In genomic region chrX:53440631-53441517, GRCh38 we compare ENCODE assay signal across 1 cellular context.
A peak's percentile ranks its signal among the peaks of the same experiment; 100 is the strongest.
TF ChIP-seq lines count a peak whose summit lies in the region.

No MANE protein-coding gene starts in this region.

TF ChIP-seq in A549, 52 proteins besides CTCF, POLR2A, EP300 and RAD21 (continued from another document):
- no peak for TF ChIP-seq ELK1 (IDR thresholded peaks at IDR 0.05; ENCODE audit: low read depth, low read length)
- no peak for TF ChIP-seq POLR2AphosphoS2 (conservative IDR thresholded peaks at IDR 0.05; ENCODE audit: low read length)
- no peak for TF ChIP-seq TP53 (CRISPR knock-in tag; IDR thresholded peaks at IDR 0.05)
- TF ChIP-seq CEBPB (IDR thresholded peaks at IDR 0.05), result peak; percentile 87 to 94
- no peak for TF ChIP-seq RFX5 (IDR thresholded peaks at IDR 0.05)
- peak; percentile 62; the same call in 2 of the 3 replicates for TF ChIP-seq BCL3 (IDR thresholded peaks at IDR 0.05)
